Comparison of ENCODE assay signal across 26 cellular contexts in the genomic region with DNA sequence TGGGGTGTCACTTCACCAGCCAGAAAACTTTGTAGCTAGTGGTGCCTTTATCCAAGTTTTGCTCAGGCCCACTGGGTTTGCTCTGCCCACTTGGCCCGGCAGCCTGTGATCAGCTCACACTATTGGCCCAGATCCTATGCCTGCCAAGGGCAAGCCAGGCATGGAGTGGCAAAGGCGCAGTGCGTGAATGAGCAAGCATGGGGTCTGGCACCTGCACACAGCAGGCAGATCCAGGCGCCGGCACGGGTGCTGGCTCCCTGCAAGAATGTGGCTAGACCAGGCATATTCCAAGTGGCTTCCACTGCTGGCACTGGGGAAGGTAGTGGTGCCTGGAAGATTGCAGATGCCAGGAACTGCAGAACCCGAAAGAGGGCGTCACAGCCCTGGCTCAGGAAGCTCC.
"Had no signal": no experiment of that assay in that cellular context is flagged by ENCODE, and none has a peak within 500 bp of the region (broad histone marks: within the 10 kb centered on the region; RNA-seq: fewer than 3 reads in every experiment).

No MANE protein-coding gene starts in this region.

- DNase-seq: naive thymus-derived CD4-positive, alpha-beta T cell; natural killer cell; pancreas; psoas muscle; right lobe of liver; spleen; stimulated activated CD4-positive, alpha-beta T cell treated with anti-CD3 and anti-CD28 coated beads, Interleukin-12 subunit alpha, Interleukin-12 subunit beta, amount 100 ng/mL, for 4 hours; stimulated activated CD4-positive, alpha-beta T cell treated with anti-CD3 and anti-CD28 coated beads, Interleukin-1b, Interleukin-23, amount 100 ng/mL, for 48 hours; stimulated activated CD4-positive, alpha-beta T cell treated with anti-CD3 and anti-CD28 coated beads, Interleukin-4, amount 100 ng/mL, for 1 hour; stimulated activated CD4-positive, alpha-beta T cell treated with anti-CD3 and anti-CD28 coated beads, Interleukin-4, amount 100 ng/mL, for 4 hours; stimulated activated CD8-positive, alpha-beta memory T cell treated with anti-CD3 and anti-CD28 coated beads, Interleukin-4, amount 100 ng/mL, for 48 hours; stimulated activated naive CD4-positive, alpha-beta T cell; stimulated activated naive CD8-positive, alpha-beta T cell treated with anti-CD3 and anti-CD28 coated beads, Interleukin-15, amount 100 ng/mL, for 72 hours; stimulated activated naive CD8-positive, alpha-beta T cell treated with anti-CD3 and anti-CD28 coated beads, Interleukin-15, Interleukin-2, amounts not matched to agents 100 U/mL and 50 U/mL, for 24 hours; substantia nigra; testis; tibial artery; transverse colon had no signal

- H3K4me1 ChIP-seq: neural progenitor cell, pancreas, psoas muscle, right lobe of liver, spleen, suprapubic skin, testis, tibial artery, transverse colon, vagina had no signal

- H3K9me3 ChIP-seq: neutrophil, pancreas, right lobe of liver, testis, transverse colon, vagina had no signal

- ATAC-seq: naive thymus-derived CD4-positive, alpha-beta T cell; natural killer cell; pancreas; psoas muscle; right cardiac atrium; stimulated activated memory B cell treated with anti-CD40 and anti-IgM and Interleukin-4, amounts not matched to agents 10 μg/mL and 1 μg/mL and 100 μg/mL, for 72 hours; stimulated activated naive CD8-positive, alpha-beta T cell treated with anti-CD3 and anti-CD28 coated beads, Interleukin-15, amount 100 ng/mL, for 72 hours; stimulated activated naive CD8-positive, alpha-beta T cell treated with anti-CD3 and anti-CD28 coated beads, Interleukin-15, Interleukin-2, amounts not matched to agents 100 U/mL and 50 U/mL, for 24 hours had no signal

- H3K36me3 ChIP-seq: neural progenitor cell, neutrophil, pancreas, right lobe of liver, spleen, suprapubic skin, tibial artery, transverse colon, vagina had no signal

- H3K27ac ChIP-seq: neural progenitor cell, neutrophil, pancreas, psoas muscle, right lobe of liver, skin epidermis, spleen, suprapubic skin, testis, tibial artery, transverse colon, vagina had no signal

- H3K4me3 ChIP-seq: neural progenitor cell, pancreas, psoas muscle, right lobe of liver, skin epidermis, smooth muscle cell, spleen, suprapubic skin, testis, tibial artery, transverse colon, vagina had no signal

- H3K27me3 ChIP-seq: neural progenitor cell, neutrophil, pancreas, right lobe of liver, spleen, suprapubic skin, testis, tibial artery, transverse colon, vagina had no signal
